ENCODE assay signal across 9 cellular contexts in genomic region chr15:52021892-52022540, GRCh38. TPM values are rescaled to one million over a fixed set of nuclear protein-coding genes. Genes with fewer than 3 reads are reported as not detected.
DNase-seq lines count a peak whose midpoint lies in the region; ATAC-seq and TF ChIP-seq lines count a peak whose summit lies in the region.
"Had no signal": no experiment of that assay in that cellular context is flagged by ENCODE, and none has a peak within 500 bp of the region (broad histone marks: within the 10 kb centered on the region; RNA-seq: fewer than 3 reads in every experiment).

No MANE protein-coding gene starts in this region.

- H3K4me1 ChIP-seq in HAP-1 (peaks cover 19% of the 10 kb centered on the region), right lobe of liver (peaks cover 0 to 35% (median 9%) of the 10 kb centered on the region in 4 donors)

- in situ Hi-C loops in HAP-1 (cut with MboI; ENCODE audit: low sequenced_read_pairs): no loop called here

- H3K4me3 ChIP-seq in HAP-1: peak overlapping the region; percentile 65
- peak overlapping the region; percentile 59 to 70 (median 63) for H3K4me3 ChIP-seq in right lobe of liver

- H3K9me3 Mint-ChIP-seq in brain: peaks cover 0 to 7% (median 0%) of the 10 kb centered on the region in 5 experiments

- H3K36me3 ChIP-seq in HAP-1 (replicated peaks) (0 out of 2 replicates have a peak, but pooled peaks cover 3% of the 10 kb centered on the region), right lobe of liver (no peaks in the 10 kb centered on the region)

- H3K9me3 ChIP-seq in HAP-1: no peaks in the 10 kb centered on the region
- no peaks in the 10 kb centered on the region for H3K9me3 ChIP-seq in right lobe of liver

- ATAC-seq in right lobe of liver (no peak), sciatic nerve (no peak), GM19463 (IDR thresholded peaks at IDR 0.05; ENCODE audit: unreplicated experiment) (no peak)
- ATAC-seq: left colon had no signal

- no peaks in the 10 kb centered on the region for H3K27me3 ChIP-seq in HAP-1 (ENCODE audit: low read depth)
- no peaks in the 10 kb centered on the region for H3K27me3 ChIP-seq in right lobe of liver

- H3K4me3 Mint-ChIP-seq in brain: peak overlapping the region; percentile 64 to 89 (median 66)

- peaks cover 34% of the 10 kb centered on the region for H3K36me3 Mint-ChIP-seq in brain

- intact Hi-C loops in right lobe of liver (cut with DNase I) (no loop called here), sciatic nerve (cut with DNase I) (no loop called here)

- TF ChIP-seq CTCF in 22Rv1 (IDR thresholded peaks at IDR 0.05): no peak
- TF ChIP-seq CTCF in brain (conservative IDR thresholded peaks at IDR 0.05): no peak
- TF ChIP-seq CTCF in right lobe of liver (IDR thresholded peaks at IDR 0.05): no peak

- peak overlapping the region in 3 of 5 experiments; percentile 69 to 100 (median 99) for H3K27ac Mint-ChIP-seq in brain

- WGBS in right lobe of liver (ENCODE audit: insufficient coverage, low coverage, low lambda C conversion rate, missing lambda C conversion rate): 30% methylated on average over 10 of the region's 10 CpGs

- peaks cover 41% of the 10 kb centered on the region for H3K4me1 Mint-ChIP-seq in brain

- H3K27ac ChIP-seq in 22Rv1 (peak overlapping the region; percentile 98), right lobe of liver (peak overlapping the region; percentile 95 to 97 (median 96))

- no peak for DNase-seq in HAP-1 (ENCODE audit: low spot score in 2 of 2)
- DNase-seq in right lobe of liver: no peak
- no peak for DNase-seq in sciatic nerve (ENCODE audit: low spot score)
- no peak for DNase-seq in NCI-H2227 (lab: John Stamatoyannopoulos, UW; ENCODE audit: unreplicated experiment)
- DNase-seq in activated CD4-positive, alpha-beta T cell treated with anti-CD3 and anti-CD28 coated beads, Interleukin-2, amount 50 U/mL, for 4 hours: no peak
- DNase-seq: left colon had no signal

- H3K27me3 Mint-ChIP-seq in brain: peaks cover 13% of the 10 kb centered on the region

- no peak for TF ChIP-seq POLR2A in right lobe of liver (IDR thresholded peaks at IDR 0.05)

RNA-seq across cellular contexts. Expression of gene MAPK6, which starts 3.0 kb away (rescaled TPM):
- 11.0 TPM for polyA plus RNA-seq in brain (ENCODE audit: insufficient read depth, low read depth, low replicate concordance)
- total RNA-seq in right lobe of liver: 10 to 100 TPM; 15.8 to 35.8 (median 22.3) TPM
- 26.3 TPM for total RNA-seq in sciatic nerve

RNA-seq across cellular contexts. Expression of gene LEO1, which starts 50.4 kb away (rescaled TPM):
- polyA plus RNA-seq in brain (ENCODE audit: insufficient read depth, low read depth, low replicate concordance): 8.7 TPM
- 10 to 100 TPM in 4 of 6 experiments, 1 to 10 TPM in 2; 8.9 to 20.6 (median 11.9) TPM for total RNA-seq in right lobe of liver
- total RNA-seq in sciatic nerve: 11.9 TPM
